ENCODE assay signal across 17 cellular contexts in genomic region chr1:243415663-243416365, GRCh38.
A peak's percentile ranks its signal among the peaks of the same experiment; 100 is the strongest.
DNase-seq lines count a peak whose midpoint lies in the region; ATAC-seq and TF ChIP-seq lines count a peak whose summit lies in the region.
"Had no signal": no experiment of that assay in that cellular context is flagged by ENCODE, and none has a peak within 500 bp of the region (broad histone marks: within the 10 kb centered on the region; RNA-seq: fewer than 3 reads in every experiment).

No MANE protein-coding gene starts in this region.

- CTCF ChIA-PET in activated naive CD4-positive, alpha-beta T cell treated with anti-CD3 and anti-CD28 coated beads, Interleukin-2, amount 10 ng/mL, durations not matched to agents 7 days and 5 days (lab: Charles Lee): interaction anchor here (1.2 kb wide), 1 partner anchor 72 kb away, joined by 3 read pairs; no protein-coding TSS in a partner anchor

- intact Hi-C loops in lower lobe of right lung (cut with DNase I): no loop called here

- no peaks in the 10 kb centered on the region for H3K9me3 ChIP-seq in lower lobe of right lung

- TF ChIP-seq CTCF in lower lobe of right lung (IDR thresholded peaks at IDR 0.05): no peak

- H3K36me3 ChIP-seq in lower lobe of right lung: peaks cover 26% of the 10 kb centered on the region

- DNase-seq in activated naive CD4-positive, alpha-beta T cell treated with anti-CD3 and anti-CD28 coated beads, Interleukin-2, amount 10 ng/mL, durations not matched to agents 7 days and 5 days: no peak
- no peak for DNase-seq in activated naive CD4-positive, alpha-beta T cell treated with anti-CD3 and anti-CD28 coated beads, Interleukin-2, amount 50 U/mL, for 16 hours
- DNase-seq in NCI-H446 treated with DMSO at 0.1 percent for 48 hours (lab: John Stamatoyannopoulos, UW) (peak; percentile 87), cerebellar cortex (ENCODE audit: low spot score) (peak; percentile 87), NCI-H226 (no peak), DMS153 treated with DMSO at 0.1 percent for 48 hours (lab: John Stamatoyannopoulos, UW; ENCODE audit: unreplicated experiment) (no peak), lower lobe of right lung (no peak)
- DNase-seq: activated CD4-positive, alpha-beta T cell treated with anti-CD3 and anti-CD28 coated beads, Interleukin-2, amount 50 U/mL, for 48 hours; foreskin keratinocyte; immature natural killer cell; mesenchymal stem cell; NCI-H345; stimulated activated naive CD8-positive, alpha-beta T cell treated with anti-CD3 and anti-CD28 coated beads, Interleukin-15, amount 100 ng/mL, for 72 hours had no signal

- no peaks in the 10 kb centered on the region for H3K27me3 Mint-ChIP-seq in activated naive CD4-positive, alpha-beta T cell treated with anti-CD3 and anti-CD28 coated beads, Interleukin-2, amount 10 ng/mL, durations not matched to agents 7 days and 5 days
- H3K27me3 Mint-ChIP-seq: activated naive CD4-positive, alpha-beta T cell treated with anti-CD3 and anti-CD28 coated beads, Interleukin-2, amount 50 U/mL, for 24 hours; stimulated activated naive CD8-positive, alpha-beta T cell treated with anti-CD3 and anti-CD28 coated beads, Interleukin-15, amount 100 ng/mL, for 72 hours had no signal

- H3K4me3 ChIP-seq in lower lobe of right lung: no peak overlapping the region
- H3K4me3 ChIP-seq: skin epidermis had no signal

- H3K27me3 ChIP-seq in lower lobe of right lung (ENCODE audit: low read depth): no peaks in the 10 kb centered on the region
- H3K27me3 ChIP-seq: foreskin keratinocyte had no signal

- H3K27ac ChIP-seq in temporal lobe (ENCODE audit: low read depth, low read length) (peak overlapping the region; percentile 14), lower lobe of right lung (no peak overlapping the region)
- H3K27ac ChIP-seq: foreskin keratinocyte had no signal

- no peak overlapping the region for H3K4me3 Mint-ChIP-seq in activated naive CD4-positive, alpha-beta T cell treated with anti-CD3 and anti-CD28 coated beads, Interleukin-2, amount 10 ng/mL, durations not matched to agents 7 days and 5 days
- H3K4me3 Mint-ChIP-seq: activated naive CD4-positive, alpha-beta T cell treated with anti-CD3 and anti-CD28 coated beads, Interleukin-2, amount 50 U/mL, for 24 hours; immature natural killer cell had no signal

- peak overlapping the region; percentile 77 for H3K27ac Mint-ChIP-seq in activated naive CD4-positive, alpha-beta T cell treated with anti-CD3 and anti-CD28 coated beads, Interleukin-2, amount 10 ng/mL, durations not matched to agents 7 days and 5 days
- H3K27ac Mint-ChIP-seq: activated naive CD4-positive, alpha-beta T cell treated with anti-CD3 and anti-CD28 coated beads, Interleukin-2, amount 50 U/mL, for 24 hours; immature natural killer cell had no signal

- peaks cover 44% of the 10 kb centered on the region for H3K4me1 Mint-ChIP-seq in activated naive CD4-positive, alpha-beta T cell treated with anti-CD3 and anti-CD28 coated beads, Interleukin-2, amount 10 ng/mL, durations not matched to agents 7 days and 5 days

- H3K4me1 ChIP-seq in lower lobe of right lung: peaks cover 1% of the 10 kb centered on the region

- no peaks in the 10 kb centered on the region for H3K9me3 Mint-ChIP-seq in activated naive CD4-positive, alpha-beta T cell treated with anti-CD3 and anti-CD28 coated beads, Interleukin-2, amount 10 ng/mL, durations not matched to agents 7 days and 5 days
- H3K9me3 Mint-ChIP-seq: activated naive CD4-positive, alpha-beta T cell treated with anti-CD3 and anti-CD28 coated beads, Interleukin-2, amount 50 U/mL, for 24 hours; immature natural killer cell; stimulated activated naive CD8-positive, alpha-beta T cell treated with anti-CD3 and anti-CD28 coated beads, Interleukin-15, amount 100 ng/mL, for 72 hours had no signal

- H3K36me3 Mint-ChIP-seq in activated naive CD4-positive, alpha-beta T cell treated with anti-CD3 and anti-CD28 coated beads, Interleukin-2, amount 10 ng/mL, durations not matched to agents 7 days and 5 days: peaks cover 20% of the 10 kb centered on the region

- ATAC-seq in lower lobe of right lung: no peak
- ATAC-seq: foreskin keratinocyte, Panc1 had no signal

Comparison
In these comparisons a context has a peak if more than half of its experiments do, and no peak if none do; other contexts are left out.
1. DNase-seq: peak in NCI-H446 treated with DMSO at 0.1 percent for 48 hours (single experiment) and cerebellar cortex (single experiment); none in activated naive CD4-positive, alpha-beta T cell treated with anti-CD3 and anti-CD28 coated beads, Interleukin-2, amount 10 ng/mL, durations not matched to agents 7 days and 5 days (single experiment), activated naive CD4-positive, alpha-beta T cell treated with anti-CD3 and anti-CD28 coated beads, Interleukin-2, amount 50 U/mL, for 16 hours (single experiment), NCI-H226 (single experiment), DMS153 treated with DMSO at 0.1 percent for 48 hours (single experiment) and lower lobe of right lung (single experiment).